Comparison of ENCODE assay signal across 18 cellular contexts in the genomic region with DNA sequence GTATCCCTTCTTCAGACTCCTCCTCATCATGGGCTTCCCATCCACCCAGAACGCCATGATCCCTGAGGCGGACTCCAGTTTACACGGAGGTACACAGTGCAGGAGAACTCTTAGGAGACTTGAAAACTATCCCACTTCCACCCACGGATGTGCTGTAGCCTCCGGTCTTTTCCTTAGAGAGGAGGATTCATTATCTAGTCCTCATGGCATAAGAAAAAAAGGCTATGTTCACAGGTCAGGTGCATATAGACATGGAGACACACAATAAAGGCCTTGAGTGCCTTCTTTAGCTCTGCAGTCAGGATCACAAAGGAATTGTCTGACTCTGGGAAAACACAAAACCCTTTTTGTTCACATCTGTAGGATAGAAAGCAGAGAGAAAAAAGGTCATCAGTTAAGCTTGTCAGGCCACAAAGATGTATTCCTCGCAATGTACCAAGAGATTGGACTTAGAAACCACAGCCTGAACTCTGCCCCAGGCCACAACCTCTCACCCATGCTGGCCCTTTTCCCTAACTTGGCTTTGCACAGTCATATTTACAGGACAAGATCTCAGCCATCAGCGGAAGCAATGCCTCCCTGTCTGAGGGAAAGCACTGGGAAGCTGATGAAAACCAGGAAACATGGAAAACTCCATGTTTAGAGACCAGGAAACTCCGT. TPM values are rescaled to one million over a fixed set of nuclear protein-coding genes. Genes with fewer than 3 reads are reported as not detected.
A peak's percentile ranks its signal among the peaks of the same experiment; 100 is the strongest.
DNase-seq lines count a peak whose midpoint lies in the region; ATAC-seq, FAIRE-seq and TF ChIP-seq lines count a peak whose summit lies in the region.
"Had no signal": no experiment of that assay in that cellular context is flagged by ENCODE, and none has a peak within 500 bp of the region (broad histone marks: within the 10 kb centered on the region; RNA-seq: fewer than 3 reads in every experiment).

No MANE protein-coding gene starts in this region.

- H3K4me3 Mint-ChIP-seq in endodermal cell: no peak overlapping the region
- no peak overlapping the region for H3K4me3 Mint-ChIP-seq in natural killer cell treated with Interleukin-12 subunit alpha and Interleukin-12 subunit beta and Interleukin-15 and Interleukin-18, amount 100 ng/mL, for 72 hours
- H3K4me3 Mint-ChIP-seq: CD4-positive, CD25-positive, alpha-beta regulatory T cell had no signal

- no peaks in the 10 kb centered on the region for H3K4me1 ChIP-seq in endodermal cell (ENCODE audit: control insufficient read depth, insufficient read depth, low read length)
- H3K4me1 ChIP-seq in right lobe of liver: peaks cover 0 to 43% (median 13%) of the 10 kb centered on the region in 4 donors

- no peaks in the 10 kb centered on the region for H3K9me3 ChIP-seq in endodermal cell (ENCODE audit: control insufficient read depth, low read length)
- no peaks in the 10 kb centered on the region for H3K9me3 ChIP-seq in right lobe of liver

- H3K36me3 Mint-ChIP-seq in endodermal cell (ENCODE audit: low read depth): no peaks in the 10 kb centered on the region
- no peaks in the 10 kb centered on the region for H3K36me3 Mint-ChIP-seq in natural killer cell treated with Interleukin-12 subunit alpha and Interleukin-12 subunit beta and Interleukin-15 and Interleukin-18, amount 100 ng/mL, for 72 hours
- H3K36me3 Mint-ChIP-seq: CD4-positive, CD25-positive, alpha-beta regulatory T cell had no signal

- no peak overlapping the region for H3K27ac Mint-ChIP-seq in endodermal cell
- no peak overlapping the region for H3K27ac Mint-ChIP-seq in natural killer cell treated with Interleukin-12 subunit alpha and Interleukin-12 subunit beta and Interleukin-15 and Interleukin-18, amount 100 ng/mL, for 72 hours
- H3K27ac Mint-ChIP-seq: CD4-positive, CD25-positive, alpha-beta regulatory T cell had no signal

- H3K36me3 ChIP-seq in endodermal cell (ENCODE audit: control insufficient read depth, insufficient read depth, low read length): no peaks in the 10 kb centered on the region
- H3K36me3 ChIP-seq in right lobe of liver: no peaks in the 10 kb centered on the region

- WGBS in endodermal cell (ENCODE audit: insufficient coverage in 1 of 2, insufficient read length in 1 of 2), 2 experiments: 81 to 92% methylated on average over 8 of the region's 8 CpGs
- WGBS in right lobe of liver (ENCODE audit: insufficient coverage, low coverage, low lambda C conversion rate, missing lambda C conversion rate): 52% methylated on average over 5 of the region's 8 CpGs

- intact Hi-C loops in right lobe of liver (cut with DNase I): loop anchor here in 1 of 2 donors (10.0 kb wide), 1 partner anchor 121 kb away; a partner anchor contains a TSS

- DNase-seq in amniotic epithelial cell (ENCODE audit: low read depth): peak; percentile 20
- no peak for DNase-seq in endodermal cell
- DNase-seq in right lobe of liver: peak; percentile 55 to 81 (median 73)
- DNase-seq in renal cortical epithelial cell (ENCODE audit: low read depth): peak; percentile 7
- no peak for DNase-seq in RCC 7860 (ENCODE audit: low spot score)
- DNase-seq in NCI-H2029 (lab: John Stamatoyannopoulos, UW): no peak
- no peak for DNase-seq in natural killer cell treated with Interleukin-12 subunit alpha and Interleukin-12 subunit beta and Interleukin-15 and Interleukin-18, amount 100 ng/mL, for 72 hours (ENCODE audit: low spot score)
- DNase-seq: AML-193; CD4-positive, CD25-positive, alpha-beta regulatory T cell; NCI-H1417 treated with DMSO at 0.1 percent for 48 hours; NCI-H2029 treated with DMSO at 0.1 percent for 48 hours; NCI-H2171 treated with DMSO at 0.1 percent for 48 hours; NCI-H446 treated with DMSO at 0.1 percent for 48 hours; OCI-M1 had no signal

- peaks cover 20% of the 10 kb centered on the region for H3K9me3 Mint-ChIP-seq in endodermal cell
- no peaks in the 10 kb centered on the region for H3K9me3 Mint-ChIP-seq in natural killer cell treated with Interleukin-12 subunit alpha and Interleukin-12 subunit beta and Interleukin-15 and Interleukin-18, amount 100 ng/mL, for 72 hours

- TF ChIP-seq CTCF in endodermal cell (conservative IDR thresholded peaks at IDR 0.05) (no peak), right lobe of liver (IDR thresholded peaks at IDR 0.05) (no peak)

- H3K9ac ChIP-seq in endodermal cell (ENCODE audit: extremely low read depth, low read length, poor library complexity, severe bottlenecking): no peak overlapping the region

- no peaks in the 10 kb centered on the region for H3K27me3 Mint-ChIP-seq in endodermal cell (ENCODE audit: insufficient read depth)
- peaks cover 3 to 12% of the 10 kb centered on the region in 2 donors for H3K27me3 Mint-ChIP-seq in natural killer cell treated with Interleukin-12 subunit alpha and Interleukin-12 subunit beta and Interleukin-15 and Interleukin-18, amount 100 ng/mL, for 72 hours

- H3K4me3 ChIP-seq in endodermal cell (ENCODE audit: low read length) (no peak overlapping the region), right lobe of liver (no peak overlapping the region)

- H3K27ac ChIP-seq in endodermal cell (ENCODE audit: low read depth, low read length): peak overlapping the region; percentile 7
- H3K27ac ChIP-seq in right lobe of liver: peak overlapping the region; percentile 8 to 46 (median 29)
- H3K27ac ChIP-seq: RWPE1 had no signal

- no peak for TF ChIP-seq POLR2A in right lobe of liver (IDR thresholded peaks at IDR 0.05)

- peak; percentile 54 to 89 (median 85) for ATAC-seq in right lobe of liver
- ATAC-seq in natural killer cell treated with Interleukin-12 subunit alpha and Interleukin-12 subunit beta and Interleukin-15 and Interleukin-18, amount 100 ng/mL, for 72 hours: no peak

- FAIRE-seq in RCC 7860 (lab: Jason Lieb, UNC): no peak
- FAIRE-seq: H54, HTR-8/SVneo had no signal

- H3K27me3 ChIP-seq in endodermal cell (ENCODE audit: control insufficient read depth, insufficient read depth, low read length, poor library complexity, severe bottlenecking) (no peaks in the 10 kb centered on the region), right lobe of liver (no peaks in the 10 kb centered on the region)

- no peaks in the 10 kb centered on the region for H3K4me1 Mint-ChIP-seq in endodermal cell
- no peaks in the 10 kb centered on the region for H3K4me1 Mint-ChIP-seq in natural killer cell treated with Interleukin-12 subunit alpha and Interleukin-12 subunit beta and Interleukin-15 and Interleukin-18, amount 100 ng/mL, for 72 hours (ENCODE audit: low read depth in 2 of 2)
- H3K4me1 Mint-ChIP-seq: CD4-positive, CD25-positive, alpha-beta regulatory T cell had no signal

RNA-seq across cellular contexts. Expression of a gene that starts 9.0 kb away (rescaled TPM):
- total RNA-seq in endodermal cell (1 to 10 TPM in 1 of 2 donors, not detected in 1; 1.2 TPM), right lobe of liver (over 10,000 TPM in 1 of 6 experiments, 1,000 to 10,000 TPM in 4, 100 to 1,000 TPM in 1; 420 to 12,291 (median 6,154) TPM), renal cortical epithelial cell (not detected in 2 replicates)
- not detected for polyA plus RNA-seq in endodermal cell (2013, experiment 1 of 2)
- not detected for polyA plus RNA-seq in endodermal cell (2013, experiment 2 of 2)
- not detected for total RNA-seq in natural killer cell treated with Interleukin-12 subunit alpha and Interleukin-12 subunit beta and Interleukin-15 and Interleukin-18, amount 100 ng/mL, for 72 hours
- total RNA-seq: CD4-positive, CD25-positive, alpha-beta regulatory T cell; LHCN-M2 had no signal
- polyA plus RNA-seq: CD4-positive, CD25-positive, alpha-beta regulatory T cell had no signal

Comparison
In these comparisons a context has a peak if more than half of its experiments do, and no peak if none do; other contexts are left out.
1. DNase-seq: peak in amniotic epithelial cell (single experiment), right lobe of liver (3 of 3) and renal cortical epithelial cell (single experiment); none in endodermal cell (single experiment), RCC 7860 (single experiment), NCI-H2029 (single experiment) and natural killer cell treated with Interleukin-12 subunit alpha and Interleukin-12 subunit beta and Interleukin-15 and Interleukin-18, amount 100 ng/mL, for 72 hours (single experiment).
2. ATAC-seq: peak in right lobe of liver (4 of 4); none in natural killer cell treated with Interleukin-12 subunit alpha and Interleukin-12 subunit beta and Interleukin-15 and Interleukin-18, amount 100 ng/mL, for 72 hours (0 of 2).
3. RNA of a gene that starts 9.0 kb away (total RNA-seq): 420 to 12,291 TPM in right lobe of liver; 1.2 TPM in endodermal cell, not detected in renal cortical epithelial cell and not detected in natural killer cell treated with Interleukin-12 subunit alpha and Interleukin-12 subunit beta and Interleukin-15 and Interleukin-18, amount 100 ng/mL, for 72 hours; every median in the first group is over 100 times any median in the second.